Comparison of ENCODE assay signal across 8 cellular contexts in the genomic region with DNA sequence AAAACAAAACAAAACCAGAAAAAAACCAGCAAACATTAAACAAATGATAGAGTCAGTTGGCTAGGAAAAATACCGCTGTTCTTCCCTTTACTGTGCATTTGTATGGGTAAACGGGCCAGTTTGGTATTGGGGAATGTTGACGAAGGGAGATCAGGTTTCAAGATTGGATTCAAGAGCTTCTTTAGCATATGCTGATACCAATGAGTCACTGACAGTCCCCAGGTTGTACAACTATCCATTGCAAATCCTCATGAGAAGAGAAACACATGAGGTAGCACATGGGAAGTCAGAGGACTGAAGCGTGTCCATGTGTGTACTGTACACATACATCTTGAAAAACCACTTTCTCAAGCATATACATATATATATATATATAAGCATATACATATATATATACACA. TPM values are rescaled to one million over a fixed set of nuclear protein-coding genes. Genes with fewer than 3 reads are reported as not detected.
DNase-seq lines count a peak whose midpoint lies in the region; ATAC-seq and TF ChIP-seq lines count a peak whose summit lies in the region.
"Had no signal": no experiment of that assay in that cellular context is flagged by ENCODE, and none has a peak within 500 bp of the region (broad histone marks: within the 10 kb centered on the region; RNA-seq: fewer than 3 reads in every experiment).

No MANE protein-coding gene starts in this region.

- H3K36me3 Mint-ChIP-seq in GM23338 (ENCODE audit: low read depth) (no peaks in the 10 kb centered on the region), CD14-positive monocyte (peaks cover 0 to 2% of the 10 kb centered on the region in 2 donors)

- H2AFZ ChIP-seq in GM23338, result no peak overlapping the region

- TF ChIP-seq CTCF in GM23338 (conservative IDR thresholded peaks at IDR 0.05; ENCODE audit: low read depth in 2 of 2) (no peak), astrocyte of the spinal cord (IDR thresholded peaks at IDR 0.05; ENCODE audit: low read depth, low read length) (no peak), CD14-positive monocyte (IDR thresholded peaks at IDR 0.05) (no peak)

- H3K27me3 Mint-ChIP-seq in GM23338 (ENCODE audit: insufficient read depth, low read depth, poor library complexity) (no peaks in the 10 kb centered on the region), CD14-positive monocyte (ENCODE audit: low read depth in 3 of 3) (peaks cover 0 to 3% (median 0%) of the 10 kb centered on the region in 3 donors)

- H3K9me3 Mint-ChIP-seq in GM23338 (no peaks in the 10 kb centered on the region), CD14-positive monocyte (peaks cover 0 to 2% (median 0%) of the 10 kb centered on the region in 7 donors)

- 0 out of 2 replicates have a peak overlapping the region, but pooled peaks have one; percentile 10 for H3K27ac ChIP-seq in GM23338 (ENCODE audit: low read depth)
- H3K27ac ChIP-seq: SK-N-MC had no signal

- ATAC-seq in GM23338 (peak; percentile 95), GM21825 (IDR thresholded peaks at IDR 0.05; ENCODE audit: unreplicated experiment) (no peak)

- H3K4me3 ChIP-seq in GM23338 (no peak overlapping the region), astrocyte of the spinal cord (ENCODE audit: low read depth, low read length) (no peak overlapping the region)
- H3K4me3 ChIP-seq: SK-N-MC had no signal

- peak overlapping the region; percentile 53 for H3K4me3 Mint-ChIP-seq in GM23338
- no peak overlapping the region for H3K4me3 Mint-ChIP-seq in CD14-positive monocyte

- peak overlapping the region; percentile 68 for H3K27ac Mint-ChIP-seq in GM23338
- no peak overlapping the region for H3K27ac Mint-ChIP-seq in CD14-positive monocyte

- in situ Hi-C loops in astrocyte of the spinal cord (cut with HindIII; ENCODE audit: low sequenced_read_pairs), result no loop called here

- H4K20me1 ChIP-seq in GM23338 (replicated peaks; ENCODE audit: insufficient read depth), result no peaks in the 10 kb centered on the region

- H3K4me1 Mint-ChIP-seq in GM23338, result peaks cover 28% of the 10 kb centered on the region
- no peaks in the 10 kb centered on the region for H3K4me1 Mint-ChIP-seq in CD14-positive monocyte

- no peaks in the 10 kb centered on the region for H3K79me2 ChIP-seq in GM23338 (replicated peaks; ENCODE audit: insufficient read depth)

- peak overlapping the region; percentile 17 for H3K4me2 ChIP-seq in GM23338

- peaks cover 28% of the 10 kb centered on the region for H3K4me1 ChIP-seq in GM23338 (ENCODE audit: insufficient read depth)

- H3K36me3 ChIP-seq in GM23338 (ENCODE audit: insufficient read depth), result no peaks in the 10 kb centered on the region

- DNase-seq in GM23338 (ENCODE audit: low spot score) (peak; percentile 88), NCI-H2107 (lab: John Stamatoyannopoulos, UW) (peak; percentile 71), astrocyte of the spinal cord (ENCODE audit: low read depth, low spot score) (peak; percentile 67), myocyte (ENCODE audit: low read depth) (peak; percentile 19), cerebellum (ENCODE audit: low spot score) (no peak), CD14-positive monocyte (ENCODE audit: low spot score) (no peak)

- no peaks in the 10 kb centered on the region for H3F3A ChIP-seq in GM23338 (replicated peaks; ENCODE audit: low read depth)

- intact Hi-C loops in CD14-positive monocyte (cut with micrococcal nuclease), result no loop called here

- H3K27me3 ChIP-seq in GM23338 (ENCODE audit: insufficient read depth), result no peaks in the 10 kb centered on the region

- H3K9me2 ChIP-seq in GM23338 (ENCODE audit: insufficient read depth), result no peaks in the 10 kb centered on the region; the same call in 1 of the 2 replicates

TF ChIP-seq in GM23338, 12 proteins besides CTCF, POLR2A, EP300 and RAD21:
- TF ChIP-seq, protein P1, sequence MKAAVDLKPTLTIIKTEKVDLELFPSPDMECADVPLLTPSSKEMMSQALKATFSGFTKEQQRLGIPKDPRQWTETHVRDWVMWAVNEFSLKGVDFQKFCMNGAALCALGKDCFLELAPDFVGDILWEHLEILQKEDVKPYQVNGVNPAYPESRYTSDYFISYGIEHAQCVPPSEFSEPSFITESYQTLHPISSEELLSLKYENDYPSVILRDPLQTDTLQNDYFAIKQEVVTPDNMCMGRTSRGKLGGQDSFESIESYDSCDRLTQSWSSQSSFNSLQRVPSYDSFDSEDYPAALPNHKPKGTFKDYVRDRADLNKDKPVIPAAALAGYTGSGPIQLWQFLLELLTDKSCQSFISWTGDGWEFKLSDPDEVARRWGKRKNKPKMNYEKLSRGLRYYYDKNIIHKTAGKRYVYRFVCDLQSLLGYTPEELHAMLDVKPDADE (IDR thresholded peaks at IDR 0.05), result no peak
- TF ChIP-seq, protein P2, sequence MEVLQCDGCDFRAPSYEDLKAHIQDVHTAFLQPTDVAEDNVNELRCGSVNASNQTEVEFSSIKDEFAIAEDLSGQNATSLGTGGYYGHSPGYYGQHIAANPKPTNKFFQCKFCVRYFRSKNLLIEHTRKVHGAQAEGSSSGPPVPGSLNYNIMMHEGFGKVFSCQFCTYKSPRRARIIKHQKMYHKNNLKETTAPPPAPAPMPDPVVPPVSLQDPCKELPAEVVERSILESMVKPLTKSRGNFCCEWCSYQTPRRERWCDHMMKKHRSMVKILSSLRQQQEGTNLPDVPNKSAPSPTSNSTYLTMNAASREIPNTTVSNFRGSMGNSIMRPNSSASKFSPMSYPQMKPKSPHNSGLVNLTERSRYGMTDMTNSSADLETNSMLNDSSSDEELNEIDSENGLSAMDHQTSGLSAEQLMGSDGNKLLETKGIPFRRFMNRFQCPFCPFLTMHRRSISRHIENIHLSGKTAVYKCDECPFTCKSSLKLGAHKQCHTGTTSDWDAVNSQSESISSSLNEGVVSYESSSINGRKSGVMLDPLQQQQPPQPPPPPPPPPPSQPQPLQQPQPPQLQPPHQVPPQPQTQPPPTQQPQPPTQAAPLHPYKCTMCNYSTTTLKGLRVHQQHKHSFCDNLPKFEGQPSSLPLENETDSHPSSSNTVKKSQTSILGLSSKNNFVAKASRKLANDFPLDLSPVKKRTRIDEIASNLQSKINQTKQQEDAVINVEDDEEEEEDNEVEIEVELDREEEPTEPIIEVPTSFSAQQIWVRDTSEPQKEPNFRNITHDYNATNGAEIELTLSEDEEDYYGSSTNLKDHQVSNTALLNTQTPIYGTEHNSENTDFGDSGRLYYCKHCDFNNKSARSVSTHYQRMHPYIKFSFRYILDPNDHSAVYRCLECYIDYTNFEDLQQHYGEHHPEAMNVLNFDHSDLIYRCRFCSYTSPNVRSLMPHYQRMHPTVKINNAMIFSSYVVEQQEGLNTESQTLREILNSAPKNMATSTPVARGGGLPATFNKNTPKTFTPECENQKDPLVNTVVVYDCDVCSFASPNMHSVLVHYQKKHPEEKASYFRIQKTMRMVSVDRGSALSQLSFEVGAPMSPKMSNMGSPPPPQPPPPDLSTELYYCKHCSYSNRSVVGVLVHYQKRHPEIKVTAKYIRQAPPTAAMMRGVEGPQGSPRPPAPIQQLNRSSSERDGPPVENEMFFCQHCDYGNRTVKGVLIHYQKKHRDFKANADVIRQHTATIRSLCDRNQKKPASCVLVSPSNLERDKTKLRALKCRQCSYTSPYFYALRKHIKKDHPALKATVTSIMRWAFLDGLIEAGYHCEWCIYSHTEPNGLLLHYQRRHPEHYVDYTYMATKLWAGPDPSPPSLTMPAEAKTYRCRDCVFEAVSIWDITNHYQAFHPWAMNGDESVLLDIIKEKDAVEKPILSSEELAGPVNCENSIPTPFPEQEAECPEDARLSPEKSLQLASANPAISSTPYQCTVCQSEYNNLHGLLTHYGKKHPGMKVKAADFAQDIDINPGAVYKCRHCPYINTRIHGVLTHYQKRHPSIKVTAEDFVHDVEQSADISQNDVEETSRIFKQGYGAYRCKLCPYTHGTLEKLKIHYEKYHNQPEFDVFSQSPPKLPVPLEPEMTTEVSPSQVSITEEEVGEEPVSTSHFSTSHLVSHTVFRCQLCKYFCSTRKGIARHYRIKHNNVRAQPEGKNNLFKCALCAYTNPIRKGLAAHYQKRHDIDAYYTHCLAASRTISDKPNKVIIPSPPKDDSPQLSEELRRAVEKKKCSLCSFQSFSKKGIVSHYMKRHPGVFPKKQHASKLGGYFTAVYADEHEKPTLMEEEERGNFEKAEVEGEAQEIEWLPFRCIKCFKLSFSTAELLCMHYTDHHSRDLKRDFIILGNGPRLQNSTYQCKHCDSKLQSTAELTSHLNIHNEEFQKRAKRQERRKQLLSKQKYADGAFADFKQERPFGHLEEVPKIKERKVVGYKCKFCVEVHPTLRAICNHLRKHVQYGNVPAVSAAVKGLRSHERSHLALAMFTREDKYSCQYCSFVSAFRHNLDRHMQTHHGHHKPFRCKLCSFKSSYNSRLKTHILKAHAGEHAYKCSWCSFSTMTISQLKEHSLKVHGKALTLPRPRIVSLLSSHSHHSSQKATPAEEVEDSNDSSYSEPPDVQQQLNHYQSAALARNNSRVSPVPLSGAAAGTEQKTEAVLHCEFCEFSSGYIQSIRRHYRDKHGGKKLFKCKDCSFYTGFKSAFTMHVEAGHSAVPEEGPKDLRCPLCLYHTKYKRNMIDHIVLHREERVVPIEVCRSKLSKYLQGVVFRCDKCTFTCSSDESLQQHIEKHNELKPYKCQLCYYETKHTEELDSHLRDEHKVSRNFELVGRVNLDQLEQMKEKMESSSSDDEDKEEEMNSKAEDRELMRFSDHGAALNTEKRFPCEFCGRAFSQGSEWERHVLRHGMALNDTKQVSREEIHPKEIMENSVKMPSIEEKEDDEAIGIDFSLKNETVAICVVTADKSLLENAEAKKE (CRISPR knock-in tag; IDR thresholded peaks at IDR 0.05), result 0 out of 2 replicates have a peak, but pooled peaks have one; percentile 5

RNA-seq across cellular contexts. Expression of gene TIGIT, which starts 25.6 kb away (rescaled TPM):
- total RNA-seq in GM23338 (2014; rRNA removed; shearing (Covaris generic)), result 0.07 TPM in 1 of 2 replicates, not detected in the other
- polyA plus RNA-seq in GM23338 (2016; fragmentation: Nextera tagmentation; extraction: Ambion mirVana), result 0.07 and 0.50 TPM in 2 replicates
- total RNA-seq in myocyte, result not detected in 2 replicates
- 0.05 TPM for polyA plus RNA-seq in myocyte (2012)
- 0.45 TPM for total RNA-seq in cerebellum
- polyA plus RNA-seq in CD14-positive monocyte, result under 1 TPM; 0.28 to 0.49 TPM

Comparison
In these comparisons a context has a peak if more than half of its experiments do, and no peak if none do; other contexts are left out.
1. DNase-seq: peak in GM23338 (single experiment), NCI-H2107 (single experiment), astrocyte of the spinal cord (single experiment) and myocyte (single experiment); none in cerebellum (single experiment) and CD14-positive monocyte (single experiment).